Comparison of ENCODE assay signal across 35 cellular contexts in genomic region chr2:3297523-3297922, GRCh38.
"Had no signal": no experiment of that assay in that cellular context is flagged by ENCODE, and none has a peak within 500 bp of the region (broad histone marks: within the 10 kb centered on the region; RNA-seq: fewer than 3 reads in every experiment).

No MANE protein-coding gene starts in this region.

- H3K9me3 Mint-ChIP-seq: activated CD4-positive, alpha-beta T cell treated with anti-CD3 and anti-CD28 coated beads, Interleukin-2, amount 10 ng/mL, durations not matched to agents 7 days and 5 days; activated naive CD4-positive, alpha-beta T cell treated with anti-CD3 and anti-CD28 coated beads for 36 hours; activated naive CD4-positive, alpha-beta T cell treated with anti-CD3 and anti-CD28 coated beads, Interleukin-2, amount 50 U/mL, for 72 hours; activated T-cell treated with anti-CD3 and anti-CD28 coated beads, Interleukin-2, amount 50 U/mL, for 4 hours; activated T-helper 1 cell treated with anti-CD3 and anti-CD28 coated beads, Interleukin-12 subunit alpha, Interleukin-12 subunit beta, Interleukin-2, Interleukin-4 antibody, amounts not matched to agents 30 ng/mL and 10 ng/mL and 1 ng/mL, durations not matched to agents 14 hours and 24 hours and 36 hours had no signal

- H3K36me3 ChIP-seq: adrenal gland, breast epithelium, MG63 had no signal

- ATAC-seq: activated CD8-positive, alpha-beta T cell treated with anti-CD3 and anti-CD28 coated beads, Interleukin-2, amount 10 ng/mL, durations not matched to agents 7 days and 5 days; activated naive CD4-positive, alpha-beta T cell treated with anti-CD3 and anti-CD28 coated beads, Interleukin-2, amount 50 U/mL, for 72 hours; activated T-cell treated with anti-CD3 and anti-CD28 coated beads, Interleukin-2, amount 50 U/mL, for 4 hours; body of pancreas; Right ventricle myocardium inferior had no signal

- H3K4me3 Mint-ChIP-seq: activated CD4-positive, alpha-beta T cell treated with anti-CD3 and anti-CD28 coated beads, Interleukin-2, amount 10 ng/mL, durations not matched to agents 7 days and 5 days; activated CD8-positive, alpha-beta T cell treated with anti-CD3 and anti-CD28 coated beads, Interleukin-2, amount 10 ng/mL, durations not matched to agents 7 days and 5 days; activated naive CD4-positive, alpha-beta T cell treated with anti-CD3 and anti-CD28 coated beads for 36 hours; activated T-cell treated with anti-CD3 and anti-CD28 coated beads, Interleukin-2, amount 50 U/mL, for 4 hours; activated T-helper 1 cell treated with anti-CD3 and anti-CD28 coated beads, Interleukin-12 subunit alpha, Interleukin-12 subunit beta, Interleukin-2, Interleukin-4 antibody, amounts not matched to agents 30 ng/mL and 10 ng/mL and 1 ng/mL, durations not matched to agents 14 hours and 24 hours and 36 hours had no signal

- H3K4me1 ChIP-seq: body of pancreas, breast epithelium had no signal

- FAIRE-seq: astrocyte, RCC 7860 had no signal

- H3K27ac ChIP-seq: body of pancreas, breast epithelium, PC-9, RWPE1, VCaP had no signal

- H3K27me3 ChIP-seq: adrenal gland, body of pancreas, breast epithelium, MG63 had no signal

- H3K27ac Mint-ChIP-seq: activated CD4-positive, alpha-beta T cell treated with anti-CD3 and anti-CD28 coated beads, Interleukin-2, amount 10 ng/mL, durations not matched to agents 7 days and 5 days; activated CD8-positive, alpha-beta T cell treated with anti-CD3 and anti-CD28 coated beads, Interleukin-2, amount 10 ng/mL, durations not matched to agents 7 days and 5 days; activated naive CD4-positive, alpha-beta T cell treated with anti-CD3 and anti-CD28 coated beads for 36 hours; activated T-helper 1 cell treated with anti-CD3 and anti-CD28 coated beads, Interleukin-12 subunit alpha, Interleukin-12 subunit beta, Interleukin-2, Interleukin-4 antibody, amounts not matched to agents 30 ng/mL and 10 ng/mL and 1 ng/mL, durations not matched to agents 14 hours and 24 hours and 36 hours had no signal

- H2AFZ ChIP-seq: PC-9 had no signal

- H3K4me2 ChIP-seq: PC-9 had no signal

- DNase-seq: activated CD4-positive, alpha-beta T cell treated with anti-CD3 and anti-CD28 coated beads, Interleukin-2, amount 10 ng/mL, durations not matched to agents 7 days and 5 days; activated CD4-positive, alpha-beta T cell treated with anti-CD3 and anti-CD28 coated beads, Interleukin-2, amount 50 U/mL, for 48 hours; activated CD4-positive, CD25-positive, alpha-beta regulatory T cell; activated CD8-positive, alpha-beta T cell treated with anti-CD3 and anti-CD28 coated beads, Interleukin-2, amount 10 ng/mL, durations not matched to agents 7 days and 5 days; activated gamma-delta T cell treated with Interleukin-2 at 50 U/mL for 16 hours; activated naive CD4-positive, alpha-beta T cell treated with anti-CD3 and anti-CD28 coated beads for 36 hours; activated T-cell treated with anti-CD3 and anti-CD28 coated beads, Interleukin-2, amount 50 U/mL, for 4 hours; Kasumi-1; MG63; NCI-H1048; NCI-H1105 treated with DMSO at 0.1 percent for 48 hours; NCI-H1436; NCI-H1694; NCI-H1930; NCI-H2081 treated with DMSO at 0.1 percent for 48 hours; NCI-H510A; NCI-H526; NCI-H748 treated with DMSO at 0.1 percent for 48 hours; NK-92 treated with Interleukin-12 subunit alpha and Interleukin-12 subunit beta, amount 100 ng/mL, for 24 hours; PC-9; SIG-M5; SW 1271; T-helper 1 cell; T-helper 2 cell; T-helper 9 cell had no signal

- H3K4me3 ChIP-seq: adrenal gland, body of pancreas, breast epithelium, MG63, PC-9 had no signal

- H3K9me3 ChIP-seq: adrenal gland, body of pancreas, breast epithelium, MG63 had no signal

- H3K27me3 Mint-ChIP-seq: activated CD4-positive, alpha-beta T cell treated with anti-CD3 and anti-CD28 coated beads, Interleukin-2, amount 10 ng/mL, durations not matched to agents 7 days and 5 days had no signal

- H3K4me1 Mint-ChIP-seq: activated CD4-positive, alpha-beta T cell treated with anti-CD3 and anti-CD28 coated beads, Interleukin-2, amount 10 ng/mL, durations not matched to agents 7 days and 5 days had no signal
